In genomic region chr20:63553251-63553932, GRCh38 we compare ENCODE assay signal across 8 cellular contexts. TPM values are rescaled to one million over a fixed set of nuclear protein-coding genes. Genes with fewer than 3 reads are reported as not detected.
DNase-seq lines count a peak whose midpoint lies in the region; ATAC-seq, FAIRE-seq and TF ChIP-seq lines count a peak whose summit lies in the region.

No MANE protein-coding gene starts in this region.

- FAIRE-seq in H54 (lab: Jason Lieb, UNC), result peak; percentile 27

- peak; percentile 66 for ATAC-seq in central memory CD8-positive, alpha-beta T cell (replicated peaks; ENCODE audit: extremely low read depth, poor library complexity, severe bottlenecking)
- ATAC-seq in left colon (peak; percentile 80), HG02588 (IDR thresholded peaks at IDR 0.05; ENCODE audit: unreplicated experiment) (no peak)

- peaks cover 19% of the 10 kb centered on the region for H3K4me1 Mint-ChIP-seq in central memory CD8-positive, alpha-beta T cell

- TF ChIP-seq POLR2A in H54 (IDR thresholded peaks at IDR 0.05; ENCODE audit: low read depth, low read length), result peak; percentile 27; the same call in 1 of the 2 replicates

- peaks cover 22% of the 10 kb centered on the region for H3K27me3 Mint-ChIP-seq in central memory CD8-positive, alpha-beta T cell

- DNase-seq in DMS153 treated with DMSO at 0.1 percent for 48 hours (lab: John Stamatoyannopoulos, UW; ENCODE audit: unreplicated experiment), result peak; percentile 76
- peak; percentile 92 for DNase-seq in H54 (ENCODE audit: insufficient read length, low spot score)
- DNase-seq in NCI-H1930 (lab: John Stamatoyannopoulos, UW), result peak; percentile 84 to 85
- DNase-seq in activated CD4-positive, CD25-positive, alpha-beta regulatory T cell treated with anti-CD3 and anti-CD28 coated beads, Interleukin-2, amount 50 U/mL, for 16 hours (ENCODE audit: low read depth, low spot score), result peak; percentile 82
- DNase-seq in central memory CD8-positive, alpha-beta T cell (ENCODE audit: low spot score in 2 of 2), result peak; percentile 83 to 91
- DNase-seq in left colon, result peak; percentile 85 to 89
- DNase-seq in stimulated activated CD4-positive, alpha-beta T cell treated with anti-CD3 and anti-CD28 coated beads, Interleukin-4, amount 100 ng/mL, for 24 hours, result peak; percentile 87

- H3K36me3 Mint-ChIP-seq in central memory CD8-positive, alpha-beta T cell (ENCODE audit: insufficient read depth), result peaks cover 10% of the 10 kb centered on the region

- intact Hi-C loops in left colon (cut with DNase I, micrococcal nuclease), result loop anchor here in 1 of 2 donors (10.0 kb wide), 1 partner anchor 91 kb away; no protein-coding TSS in a partner anchor

- peak overlapping the region; percentile 75 for H3K4me3 Mint-ChIP-seq in central memory CD8-positive, alpha-beta T cell

- H3K9me3 Mint-ChIP-seq in central memory CD8-positive, alpha-beta T cell, result no peaks in the 10 kb centered on the region

- H3K27ac Mint-ChIP-seq in central memory CD8-positive, alpha-beta T cell (ENCODE audit: low read depth), result peak overlapping the region; percentile 76

RNA-seq across cellular contexts. Expression of gene FNDC11, which starts 0.6 kb away (rescaled TPM):
- under 1 TPM in 1 of 2 donors, not detected in 1; 0.42 TPM for total RNA-seq in left colon

RNA-seq across cellular contexts. Expression of gene SRMS, which starts 5.8 kb away (rescaled TPM):
- 1 to 10 TPM; 2.4 to 4.6 TPM for total RNA-seq in left colon

RNA-seq across cellular contexts. Expression of gene PTK6, which starts 16.2 kb away (rescaled TPM):
- total RNA-seq in left colon, result 100 to 1,000 TPM in 1 of 2 donors, 10 to 100 TPM in 1; 85.7 to 117 TPM

RNA-seq across cellular contexts. Expression of gene HELZ2, which starts 20.6 kb away (rescaled TPM):
- total RNA-seq in left colon, result 10 to 100 TPM; 39.2 to 43.0 TPM

RNA-seq across cellular contexts. Expression of gene PPDPF, which starts 32.8 kb away (rescaled TPM):
- total RNA-seq in left colon, result 100 to 1,000 TPM; 554 to 564 TPM
